ENCODE assay signal across 8 cellular contexts in genomic region chr9:34633851-34634550, GRCh38. TPM values are rescaled to one million over a fixed set of nuclear protein-coding genes. Genes with fewer than 3 reads are reported as not detected.
DNase-seq lines count a peak whose midpoint lies in the region; ATAC-seq and TF ChIP-seq lines count a peak whose summit lies in the region.

No MANE protein-coding gene starts in this region.

- H3K9me3 ChIP-seq in cardiac muscle cell (ENCODE audit: low read depth) = no peaks in the 10 kb centered on the region

- H3K27ac Mint-ChIP-seq in activated naive CD8-positive, alpha-beta T cell = no peak overlapping the region

- H3K27me3 ChIP-seq in cardiac muscle cell = peaks cover 26% of the 10 kb centered on the region

- H3K36me3 Mint-ChIP-seq in activated naive CD8-positive, alpha-beta T cell = peaks cover 6% of the 10 kb centered on the region

- H3K27ac ChIP-seq in cardiac muscle cell = no peak overlapping the region

- peak overlapping the region; percentile 30 for H3K4me3 Mint-ChIP-seq in activated naive CD8-positive, alpha-beta T cell

- H3K9me3 Mint-ChIP-seq in activated naive CD8-positive, alpha-beta T cell (ENCODE audit: low read depth) = no peaks in the 10 kb centered on the region

- H3K27me3 Mint-ChIP-seq in activated naive CD8-positive, alpha-beta T cell = peaks cover 5% of the 10 kb centered on the region

- H3K4me1 Mint-ChIP-seq in activated naive CD8-positive, alpha-beta T cell (ENCODE audit: low read depth) = peaks cover 48% of the 10 kb centered on the region

- H3K4me3 ChIP-seq in cardiac muscle cell = no peak overlapping the region

- peaks cover 3% of the 10 kb centered on the region for H3K36me3 ChIP-seq in cardiac muscle cell

- peak; percentile 60 for ATAC-seq in SK-N-SH treated with all-trans-retinoic acid at 6 μM for 48 hours
- ATAC-seq in GM19328 (IDR thresholded peaks at IDR 0.05; ENCODE audit: unreplicated experiment) = no peak

- H3K4me1 ChIP-seq in cardiac muscle cell (ENCODE audit: low read depth) = peaks cover 5% of the 10 kb centered on the region

- peak; percentile 85 for TF ChIP-seq CTCF in cardiac muscle cell (IDR thresholded peaks at IDR 0.05; ENCODE audit: low read depth, low read length)

- DNase-seq in SIG-M5 treated with dmso at 0.1 percent for 504 hours (lab: John Stamatoyannopoulos, UW; ENCODE audit: unreplicated experiment) (peak; percentile 57), SIG-M5 (lab: John Stamatoyannopoulos, UW) (no peak), M059J (ENCODE audit: low read depth) (peak; percentile 65), cardiac muscle cell (ENCODE audit: low read depth in 1 of 2, low spot score in 1 of 2) (peak; percentile 73 to 77), pulmonary artery endothelial cell (ENCODE audit: low read depth, low spot score) (peak; percentile 29)

TF ChIP-seq in SK-N-SH treated with all-trans-retinoic acid at 6 μM for 48 hours, 23 proteins besides CTCF, POLR2A, EP300 and RAD21:
- TF ChIP-seq TOX (CRISPR knock-in tag; IDR thresholded peaks at IDR 0.05; ENCODE audit: borderline replicate concordance) (no peak), CSDC2 (CRISPR knock-in tag; IDR thresholded peaks at IDR 0.05) (no peak), TSHZ2 (CRISPR knock-in tag; IDR thresholded peaks at IDR 0.05) (no peak), ZFP3 (CRISPR knock-in tag; IDR thresholded peaks at IDR 0.05) (no peak), ZNF565 (CRISPR knock-in tag; conservative IDR thresholded peaks at IDR 0.05; ENCODE audit: low read depth) (no peak), ISL1 (CRISPR knock-in tag; IDR thresholded peaks at IDR 0.05) (no peak), ZFP30 (CRISPR knock-in tag; IDR thresholded peaks at IDR 0.05) (no peak)

RNA-seq across cellular contexts. Expression of gene SIGMAR1, which starts 3.6 kb away (rescaled TPM):
- total RNA-seq in M059J (2014; rRNA removed; shearing (Covaris generic)) = 108 and 115 TPM in 2 replicates
- total RNA-seq in cardiac muscle cell (106 and 125 TPM in 2 replicates), pulmonary artery endothelial cell (59.9 and 66.2 TPM in 2 replicates)
- 137 and 144 TPM in 2 replicates for polyA plus RNA-seq in cardiac muscle cell

RNA-seq across cellular contexts. Expression of gene ARID3C, which starts 5.1 kb away (rescaled TPM):
- total RNA-seq in M059J (2014; rRNA removed; shearing (Covaris generic)) = not detected in 2 replicates
- total RNA-seq in cardiac muscle cell (0.27 and 1.7 TPM in 2 replicates), pulmonary artery endothelial cell (0.07 and 0.13 TPM in 2 replicates)
- 1.4 TPM in 1 of 2 replicates, not detected in the other for polyA plus RNA-seq in cardiac muscle cell

RNA-seq across cellular contexts. Expression of gene GALT, which starts 12.5 kb away (rescaled TPM):
- total RNA-seq in M059J (2014; rRNA removed; shearing (Covaris generic)) = 13.4 and 20.9 TPM in 2 replicates
- total RNA-seq in cardiac muscle cell (82.2 and 121 TPM in 2 replicates), pulmonary artery endothelial cell (26.7 and 29.1 TPM in 2 replicates)
- 148 and 174 TPM in 2 replicates for polyA plus RNA-seq in cardiac muscle cell

RNA-seq across cellular contexts. Expression of gene DCTN3, which starts 13.7 kb away (rescaled TPM):
- 159 and 180 TPM in 2 replicates for total RNA-seq in M059J (2014; rRNA removed; shearing (Covaris generic))
- total RNA-seq in cardiac muscle cell = 79.8 and 82.7 TPM in 2 replicates
- 172 and 180 TPM in 2 replicates for polyA plus RNA-seq in cardiac muscle cell
- 101 and 107 TPM in 2 replicates for total RNA-seq in pulmonary artery endothelial cell

RNA-seq across cellular contexts. Expression of gene IL11RA, which starts 18.0 kb away (rescaled TPM):
- 13.8 and 16.5 TPM in 2 replicates for total RNA-seq in M059J (2014; rRNA removed; shearing (Covaris generic))
- total RNA-seq in cardiac muscle cell (64.6 and 98.7 TPM in 2 replicates), pulmonary artery endothelial cell (6.3 and 6.5 TPM in 2 replicates)
- polyA plus RNA-seq in cardiac muscle cell = 88.2 and 120 TPM in 2 replicates
